In the genomic region with DNA sequence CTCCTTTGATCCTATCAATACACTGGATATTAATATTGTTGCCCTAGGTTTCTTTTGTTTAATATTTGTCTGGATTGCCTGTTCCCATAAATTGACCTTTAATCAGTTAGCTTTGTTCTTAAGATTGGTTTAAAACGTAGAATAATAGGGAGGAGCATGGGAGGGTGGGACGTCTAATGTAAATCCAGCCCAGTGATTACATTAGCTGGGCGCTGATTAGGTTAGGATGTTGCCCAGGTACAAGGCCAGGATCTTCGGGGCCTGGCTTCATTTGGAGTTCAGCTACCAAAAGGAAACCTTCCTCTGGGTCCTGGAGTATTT, we compare ENCODE assay signal across 8 cellular contexts. TPM values are rescaled to one million over a fixed set of nuclear protein-coding genes. Genes with fewer than 3 reads are reported as not detected.
DNase-seq lines count a peak whose midpoint lies in the region; ATAC-seq and TF ChIP-seq lines count a peak whose summit lies in the region.

Gene SRSF8, plus strand, starts transcription at position 199 of the 321 bp plus-strand sequence. CDS start 308 bp downstream, outside the sequence.

- H3K36me3 ChIP-seq in KMS-11 (ENCODE audit: insufficient read depth) (no peaks in the 10 kb centered on the region), iPS-18a (ENCODE audit: control insufficient read depth, low read depth, low read length) (no peaks in the 10 kb centered on the region)

- H3K4me2 ChIP-seq in KMS-11 = peak within 1 kb of the TSS; percentile 84

- 0 to 1% (median 1%) methylated on average over 4 of the region's 4 CpGs for WGBS in adipose tissue, 3 donors

- no peaks in the 10 kb centered on the region for H4K20me1 ChIP-seq in KMS-11 (ENCODE audit: insufficient read depth)

- no peaks in the 10 kb centered on the region for H3K9me3 ChIP-seq in iPS-18a (ENCODE audit: control insufficient read depth, low read depth, low read length)

- peaks cover 32% of the 10 kb centered on the region for H3K4me1 Mint-ChIP-seq in stimulated activated memory B cell treated with anti-CD40 and anti-IgM and Interleukin-4, amounts not matched to agents 10 μg/mL and 1 μg/mL and 100 μg/mL, for 72 hours

- H3K27ac ChIP-seq in KMS-11 = peak within 1 kb of the TSS; percentile 84
- H3K27ac ChIP-seq in adipose tissue (ENCODE audit: low read depth, low read length) = peak within 1 kb of the TSS; percentile 60
- no peak within 1 kb of the TSS for H3K27ac ChIP-seq in iPS-18a (ENCODE audit: low read length)

- H3K4me1 ChIP-seq in KMS-11 (ENCODE audit: low read depth, poor library complexity, severe bottlenecking) = peaks cover 16% of the 10 kb centered on the region
- H3K4me1 ChIP-seq in iPS-18a (ENCODE audit: control insufficient read depth, low read depth, low read length) = peaks cover 12% of the 10 kb centered on the region

- in situ Hi-C loops in ACHN (cut with HindIII; ENCODE audit: low pct_ligation_motif_present, low pct_unique_long_range_greater_than_20kb, low sequenced_read_pairs) = no loop called here

- H3K9me3 Mint-ChIP-seq in stimulated activated memory B cell treated with anti-CD40 and anti-IgM and Interleukin-4, amounts not matched to agents 10 μg/mL and 1 μg/mL and 100 μg/mL, for 72 hours = no peaks in the 10 kb centered on the region

- peak within 1 kb of the TSS; percentile 69 for H2AFZ ChIP-seq in KMS-11 (ENCODE audit: low read depth)

- peaks cover 24% of the 10 kb centered on the region for H3K79me2 ChIP-seq in KMS-11 (ENCODE audit: insufficient read depth, low read depth)

- peak within 1 kb of the TSS; percentile 97 for H3K27ac Mint-ChIP-seq in stimulated activated memory B cell treated with anti-CD40 and anti-IgM and Interleukin-4, amounts not matched to agents 10 μg/mL and 1 μg/mL and 100 μg/mL, for 72 hours

- peak within 1 kb of the TSS; percentile 88 for H3K9ac ChIP-seq in KMS-11
- peak within 1 kb of the TSS; percentile 72 for H3K9ac ChIP-seq in iPS-18a (ENCODE audit: low read length)

- H3K27me3 ChIP-seq in KMS-11 (ENCODE audit: insufficient read depth, low read depth) (no peaks in the 10 kb centered on the region), iPS-18a (ENCODE audit: control insufficient read depth, insufficient read depth, low read length) (no peaks in the 10 kb centered on the region)

- peak; percentile 42 for ATAC-seq in GM21717 (IDR thresholded peaks at IDR 0.05; ENCODE audit: unreplicated experiment)
- peak; percentile 68 for ATAC-seq in stimulated activated memory B cell treated with anti-CD40 and anti-IgM and Interleukin-4, amounts not matched to agents 10 μg/mL and 1 μg/mL and 100 μg/mL, for 72 hours

- H3K36me3 Mint-ChIP-seq in stimulated activated memory B cell treated with anti-CD40 and anti-IgM and Interleukin-4, amounts not matched to agents 10 μg/mL and 1 μg/mL and 100 μg/mL, for 72 hours = peaks cover 14% of the 10 kb centered on the region

- H3K27me3 Mint-ChIP-seq in stimulated activated memory B cell treated with anti-CD40 and anti-IgM and Interleukin-4, amounts not matched to agents 10 μg/mL and 1 μg/mL and 100 μg/mL, for 72 hours = no peaks in the 10 kb centered on the region

- DNase-seq in GM12864 (ENCODE audit: low read depth) (no peak), ACHN (no peak)
- no peak for DNase-seq in activated CD4-positive, alpha-beta T cell treated with anti-CD3 and anti-CD28 coated beads for 48 hours

- H3K4me3 ChIP-seq in GM12864 (ENCODE audit: low read depth, low read length) (peak within 1 kb of the TSS; percentile 87), KMS-11 (IDR thresholded peaks at IDR 0.05; ENCODE audit: insufficient read depth, low read depth, low read length) (no peak within 1 kb of the TSS), iPS-18a (ENCODE audit: low read length) (peak within 1 kb of the TSS; percentile 85)

- TF ChIP-seq CTCF in GM12864 (IDR thresholded peaks at IDR 0.05; ENCODE audit: low read depth, low read length, missing control alignments) (no peak), KMS-11 (conservative IDR thresholded peaks at IDR 0.05; ENCODE audit: low read depth, low read length) (no peak)

- H3K4me3 Mint-ChIP-seq in stimulated activated memory B cell treated with anti-CD40 and anti-IgM and Interleukin-4, amounts not matched to agents 10 μg/mL and 1 μg/mL and 100 μg/mL, for 72 hours = peak within 1 kb of the TSS; percentile 100

RNA-seq across cellular contexts. Expression of gene SRSF8, which starts in this region (rescaled TPM):
- polyA plus RNA-seq in adipose tissue = 10 to 100 TPM; 23.6 to 53.1 (median 25.6) TPM
